ENCODE assay signal across 23 cellular contexts in the genomic region with DNA sequence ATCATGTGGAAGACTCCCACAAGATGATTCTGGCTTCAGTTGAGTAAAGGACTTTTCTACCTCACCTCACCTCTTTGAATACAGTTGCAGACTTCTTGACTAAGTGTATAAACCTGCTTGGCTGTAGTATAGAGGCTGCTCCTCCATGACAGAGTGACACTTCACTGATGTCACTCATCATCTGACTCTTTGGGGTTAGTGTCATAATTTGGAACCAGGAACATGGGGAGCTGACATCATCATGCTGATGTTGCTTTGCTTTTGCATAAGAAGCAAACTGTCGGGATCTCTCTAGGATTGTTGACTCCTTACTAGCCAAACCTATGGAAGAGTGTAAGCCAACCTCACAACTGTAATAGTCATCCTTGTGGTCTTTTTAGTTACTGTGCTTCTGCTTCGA.
DNase-seq lines count a peak whose midpoint lies in the region; TF ChIP-seq lines count a peak whose summit lies in the region.
"Had no signal": no experiment of that assay in that cellular context is flagged by ENCODE, and none has a peak within 500 bp of the region (broad histone marks: within the 10 kb centered on the region; RNA-seq: fewer than 3 reads in every experiment).

No MANE protein-coding gene starts in this region.

- H3K4me3 ChIP-seq in HEK293 (ENCODE audit: low read depth, low read length) (no peak overlapping the region), Karpas-422 (ENCODE audit: low read length) (no peak overlapping the region), epithelial cell of esophagus (ENCODE audit: low read length) (no peak overlapping the region)
- H3K4me3 ChIP-seq: BLaER1, GM12878 had no signal

- H3K9me2 ChIP-seq in Karpas-422 (replicated peaks; ENCODE audit: insufficient read depth, low read length) = no peaks in the 10 kb centered on the region; the same call in 1 of the 2 replicates

- H3K36me3 ChIP-seq in HEK293 (ENCODE audit: control insufficient read depth in 2 of 2, insufficient read depth in 1 of 2, low read length in 2 of 2) (no peaks in the 10 kb centered on the region), Karpas-422 (ENCODE audit: insufficient read depth, low read length) (no peaks in the 10 kb centered on the region)
- H3K36me3 ChIP-seq: BE2C, BLaER1 had no signal

- no peaks in the 10 kb centered on the region for H3K36me3 Mint-ChIP-seq in endothelial cell (ENCODE audit: low read depth, unreplicated experiment)
- H3K36me3 Mint-ChIP-seq: CD14-positive monocyte; CD4-positive, alpha-beta memory T cell; CD4-positive, CD25-positive, alpha-beta regulatory T cell; CD8-positive, alpha-beta memory T cell had no signal

- H3K79me2 ChIP-seq in Karpas-422 (ENCODE audit: low read length) = no peaks in the 10 kb centered on the region

- H3K9ac ChIP-seq in Karpas-422 (ENCODE audit: low read length) = no peak overlapping the region
- H3K9ac ChIP-seq: BLaER1 had no signal

- no peak overlapping the region for H3K27ac Mint-ChIP-seq in endothelial cell (ENCODE audit: unreplicated experiment)
- H3K27ac Mint-ChIP-seq: CD14-positive monocyte; CD4-positive, alpha-beta memory T cell; CD4-positive, CD25-positive, alpha-beta regulatory T cell; CD8-positive, alpha-beta memory T cell had no signal

- POLR2A ChIA-PET in HEK293 (lab: Yijun Ruan, JAX) = no interaction called here

- H3K4me3 Mint-ChIP-seq in endothelial cell (ENCODE audit: unreplicated experiment) = no peak overlapping the region
- H3K4me3 Mint-ChIP-seq: CD14-positive monocyte; CD4-positive, alpha-beta memory T cell; CD4-positive, CD25-positive, alpha-beta regulatory T cell; CD8-positive, alpha-beta memory T cell had no signal

- H3K9me3 Mint-ChIP-seq in endothelial cell (ENCODE audit: unreplicated experiment) = no peaks in the 10 kb centered on the region

- DNase-seq in Karpas-422 = no peak
- peak; percentile 10 for DNase-seq in epithelial cell of esophagus (ENCODE audit: low read depth)
- DNase-seq in endothelial cell (ENCODE audit: low spot score) = no peak
- DNase-seq in SKM-1 treated with dmso at 0.1 percent for 144 hours (lab: John Stamatoyannopoulos, UW; ENCODE audit: unreplicated experiment) = no peak
- DNase-seq: 8988T; ACHN; BE2C; C1 segment of cervical spinal cord; CD4-positive, alpha-beta memory T cell; CD4-positive, CD25-positive, alpha-beta regulatory T cell; CD8-positive, alpha-beta memory T cell; COR-L47; DMS 273 treated with DMSO at 0.1 percent for 48 hours; DMS153; DMS53; DMS79; DND-41; EL; GDM1 had no signal

- H3K27ac ChIP-seq in HEK293 (ENCODE audit: extremely low read depth, low read depth, low read length) (no peak overlapping the region), Karpas-422 (ENCODE audit: low read length) (no peak overlapping the region)
- H3K27ac ChIP-seq: BLaER1 had no signal

- TF ChIP-seq CTCF in HEK293 (tag by site-specific recombination; IDR thresholded peaks at IDR 0.05) (no peak), epithelial cell of esophagus (IDR thresholded peaks at IDR 0.05; ENCODE audit: insufficient read depth, low read depth, low read length, missing control alignments) (no peak), endothelial cell (IDR thresholded peaks at IDR 0.05; ENCODE audit: unreplicated experiment) (no peak)

- H2AFZ ChIP-seq in Karpas-422 (ENCODE audit: low read length) = 0 out of 2 replicates have a peak overlapping the region, but pooled peaks have one; percentile 52

- no peaks in the 10 kb centered on the region for H3K4me1 Mint-ChIP-seq in endothelial cell (ENCODE audit: unreplicated experiment)
- H3K4me1 Mint-ChIP-seq: CD14-positive monocyte; CD4-positive, alpha-beta memory T cell; CD4-positive, CD25-positive, alpha-beta regulatory T cell; CD8-positive, alpha-beta memory T cell had no signal

- H3K27me3 ChIP-seq in Karpas-422 (ENCODE audit: low read length) = no peaks in the 10 kb centered on the region
- H3K27me3 ChIP-seq: BE2C, BLaER1 had no signal

- H4K20me1 ChIP-seq in Karpas-422 (ENCODE audit: insufficient read depth, low read depth, low read length) = no peaks in the 10 kb centered on the region
- H4K20me1 ChIP-seq: BLaER1 had no signal

- H3K4me2 ChIP-seq in Karpas-422 (ENCODE audit: low read depth, low read length, poor library complexity, severe bottlenecking) = no peak overlapping the region
- H3K4me2 ChIP-seq: BLaER1 had no signal

- CTCF ChIA-PET in HEK293 (lab: Yijun Ruan, JAX) = no interaction called here

- no peaks in the 10 kb centered on the region for H3K4me1 ChIP-seq in HEK293 (ENCODE audit: control insufficient read depth, insufficient read depth, low read length)
- peaks cover 2% of the 10 kb centered on the region; the same call in 1 of the 2 replicates for H3K4me1 ChIP-seq in Karpas-422 (ENCODE audit: low read length)
- H3K4me1 ChIP-seq: BE2C, BLaER1 had no signal

- no peaks in the 10 kb centered on the region for H3K27me3 Mint-ChIP-seq in endothelial cell (ENCODE audit: unreplicated experiment)
- H3K27me3 Mint-ChIP-seq: CD4-positive, alpha-beta memory T cell; CD8-positive, alpha-beta memory T cell had no signal

- H3K9me3 ChIP-seq in HEK293 (ENCODE audit: control insufficient read depth, insufficient read depth, low read depth, low read length) (no peaks in the 10 kb centered on the region), Karpas-422 (ENCODE audit: low read length) (no peaks in the 10 kb centered on the region)
- H3K9me3 ChIP-seq: BE2C, BLaER1 had no signal

TF ChIP-seq in HEK293, 187 proteins besides CTCF, POLR2A, EP300 and RAD21:
- TF ChIP-seq ZBTB20 (tag by site-specific recombination; IDR thresholded peaks at IDR 0.05) = no peak
- TF ChIP-seq ZNF621 (tag by site-specific recombination; IDR thresholded peaks at IDR 0.05) = no peak
- peak; percentile 66; the same call in 1 of the 2 replicates for TF ChIP-seq ZBTB21 (tag by site-specific recombination; IDR thresholded peaks at IDR 0.05)
